In genomic region chr11:2221591-2221990, GRCh38 we compare ENCODE assay signal across 1 cellular context.
TF ChIP-seq lines count a peak whose summit lies in the region.

No MANE protein-coding gene starts in this region.

TF ChIP-seq in H1, 55 proteins besides CTCF, POLR2A, EP300 and RAD21:
- no peak for TF ChIP-seq SIRT6 (IDR thresholded peaks at IDR 0.05; ENCODE audit: low read length)
- TF ChIP-seq TEAD4 (IDR thresholded peaks at IDR 0.05; ENCODE audit: low read depth, low read length) = no peak
- no peak for TF ChIP-seq CBX8 (IDR thresholded peaks at IDR 0.05; ENCODE audit: borderline replicate concordance, low read depth, low read length)
- TF ChIP-seq USF2 (IDR thresholded peaks at IDR 0.05; ENCODE audit: low read length) = no peak
- no peak for TF ChIP-seq HDAC6 (IDR thresholded peaks at IDR 0.05; ENCODE audit: low read depth, low read length)
- TF ChIP-seq CHD1 (IDR thresholded peaks at IDR 0.05; ENCODE audit: low read depth, low read length) = no peak
- no peak for TF ChIP-seq PHF8 (conservative IDR thresholded peaks at IDR 0.05; ENCODE audit: low read depth, low read length)
- TF ChIP-seq EGR1 (IDR thresholded peaks at IDR 0.05; ENCODE audit: borderline replicate concordance, low read depth, low read length) = no peak
- TF ChIP-seq ASH2L (IDR thresholded peaks at IDR 0.05; ENCODE audit: low read length) = no peak
